Comparison of ENCODE assay signal across 17 cellular contexts in genomic region chr3:182651461-182651860, GRCh38.
"Had no signal": no experiment of that assay in that cellular context is flagged by ENCODE, and none has a peak within 500 bp of the region (broad histone marks: within the 10 kb centered on the region; RNA-seq: fewer than 3 reads in every experiment).

No MANE protein-coding gene starts in this region.

- H3K27me3 ChIP-seq: esophagus squamous epithelium, sigmoid colon, stomach had no signal

- ATAC-seq: naive thymus-derived CD4-positive, alpha-beta T cell had no signal

- H3K4me1 ChIP-seq: esophagus squamous epithelium, sigmoid colon, stomach had no signal

- H3K9me3 ChIP-seq: esophagus squamous epithelium, neutrophil, sigmoid colon, stomach, thoracic aorta had no signal

- H3K36me3 ChIP-seq: esophagus squamous epithelium, neutrophil, sigmoid colon, stomach, thoracic aorta had no signal

- H3K27ac ChIP-seq: neutrophil, sigmoid colon, skin epidermis, stomach, thoracic aorta had no signal

- DNase-seq: cerebellar nuclear complex; dermis blood vessel endothelial cell; esophagus squamous epithelium; foreskin fibroblast; mesenchymal stem cell; midbrain; naive thymus-derived CD4-positive, alpha-beta T cell; posterior cingulate gyrus; sigmoid colon; stimulated activated CD4-positive, alpha-beta T cell treated with anti-CD3 and anti-CD28 coated beads, Interleukin-12 subunit alpha, Interleukin-12 subunit beta, amount 100 ng/mL, for 4 hours; stimulated activated naive CD4-positive, alpha-beta T cell; stomach; substantia nigra had no signal

- H3K4me3 ChIP-seq: esophagus squamous epithelium, lung, sigmoid colon, skin epidermis, stomach, thoracic aorta had no signal
